In the genomic region with DNA sequence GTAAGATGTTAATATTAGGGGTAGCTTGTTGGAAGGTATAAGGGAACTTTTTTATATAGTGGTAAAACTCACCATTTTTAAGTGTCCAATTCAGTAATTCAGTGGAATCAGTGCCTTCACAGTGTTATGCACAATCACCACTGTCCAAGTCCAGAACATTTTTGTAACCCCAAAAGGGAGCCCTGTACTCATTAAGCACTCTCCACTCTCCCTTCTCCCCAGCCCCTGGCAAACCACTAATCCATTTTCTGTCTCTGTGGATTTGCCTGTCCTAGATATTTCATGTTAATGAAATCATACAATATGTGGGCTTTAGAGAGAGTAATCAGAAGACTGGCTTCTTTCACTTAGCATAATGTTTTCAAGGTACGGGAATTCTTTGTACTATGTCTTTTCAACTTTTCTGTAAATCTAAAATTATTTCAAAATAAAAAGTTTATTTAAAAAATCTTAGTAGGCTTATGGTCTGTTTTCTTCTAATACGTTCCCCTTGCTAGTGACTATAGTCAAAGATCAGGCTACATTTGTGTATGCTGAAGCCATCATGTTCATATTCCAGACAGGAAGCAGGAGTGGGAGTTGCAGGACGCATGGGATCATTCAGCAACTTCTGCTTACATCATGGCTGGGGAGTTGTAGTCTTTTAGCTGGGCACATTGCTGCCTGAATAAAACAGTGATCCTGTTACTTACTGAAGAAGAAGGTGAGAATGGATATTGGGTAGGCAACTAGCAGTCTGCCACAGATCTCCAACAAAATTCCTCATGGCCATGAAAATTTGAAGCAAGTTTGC, we compare ENCODE assay signal across 17 cellular contexts. TPM values are rescaled to one million over a fixed set of nuclear protein-coding genes. Genes with fewer than 3 reads are reported as not detected.
DNase-seq lines count a peak whose midpoint lies in the region; ATAC-seq, FAIRE-seq and TF ChIP-seq lines count a peak whose summit lies in the region.
"Had no signal": no experiment of that assay in that cellular context is flagged by ENCODE, and none has a peak within 500 bp of the region (broad histone marks: within the 10 kb centered on the region; RNA-seq: fewer than 3 reads in every experiment).

No MANE protein-coding gene starts in this region.

- no peak overlapping the region for H2BK5ac ChIP-seq in H1 (ENCODE audit: low read depth, low read length)
- H2BK5ac ChIP-seq in mesendoderm (ENCODE audit: low read length): no peak overlapping the region

- no peak overlapping the region for H3K4ac ChIP-seq in H1 (replicated peaks; ENCODE audit: insufficient read length, low read depth, low read length)
- H3K4ac ChIP-seq in mesendoderm (ENCODE audit: low read depth, low read length): no peak overlapping the region

- no peak overlapping the region for H3K18ac ChIP-seq in H1 (ENCODE audit: extremely low read depth, low read length)
- H3K18ac ChIP-seq in mesendoderm (ENCODE audit: low read length): no peak overlapping the region

- H3K9me3 ChIP-seq in heart right ventricle (no peaks in the 10 kb centered on the region), left ventricle myocardium inferior (replicated peaks) (no peaks in the 10 kb centered on the region), H1 (ENCODE audit: insufficient read depth in 2 of 2, low read depth in 1 of 2, low read length in 1 of 2) (no peaks in the 10 kb centered on the region)
- H3K9me3 ChIP-seq: SJSA1 had no signal

- WGBS in heart right ventricle, 2 donors: 59 to 63% methylated on average over 3 of the region's 3 CpGs
- 89% methylated on average over 3 of the region's 3 CpGs; no CpG with 5 or more reads in 1 of the 2 experiments for WGBS in H1 (ENCODE audit: extremely low coverage in 1 of 2, insufficient coverage in 1 of 2, insufficient read length in 1 of 2, insufficient replicate concordance in 2 of 2, low coverage in 1 of 2, low lambda C conversion rate in 2 of 2, missing lambda C conversion rate in 1 of 2), 2 experiments
- no CpG with 5 or more reads among the region's 3 CpGs for WGBS in mesendoderm (ENCODE audit: extremely low coverage, insufficient coverage, low lambda C conversion rate)

- no peak overlapping the region for H4K91ac ChIP-seq in H1 (replicated peaks; ENCODE audit: insufficient read length, low read length)

- H3K79me1 ChIP-seq in H1 (ENCODE audit: low read depth, low read length) (no peaks in the 10 kb centered on the region), mesendoderm (ENCODE audit: low read length) (no peaks in the 10 kb centered on the region)

- H2BK15ac ChIP-seq in H1 (ENCODE audit: low read length) (no peak overlapping the region), mesendoderm (replicated peaks; ENCODE audit: low read depth) (no peak overlapping the region)

- no peaks in the 10 kb centered on the region for H3K36me3 Mint-ChIP-seq in osteocyte (ENCODE audit: unreplicated experiment)

- no peak overlapping the region for H3K23ac ChIP-seq in H1 (ENCODE audit: insufficient read length)
- no peak overlapping the region for H3K23ac ChIP-seq in mesendoderm (ENCODE audit: low read length)

- H3K36me3 ChIP-seq in heart right ventricle (no peaks in the 10 kb centered on the region), left ventricle myocardium inferior (no peaks in the 10 kb centered on the region), H1 (ENCODE audit: control insufficient read depth in 2 of 4, insufficient read depth in 4 of 4, low read length in 3 of 4) (no peaks in the 10 kb centered on the region), mesendoderm (ENCODE audit: control insufficient read depth, insufficient read depth, low read length) (no peaks in the 10 kb centered on the region)
- H3K36me3 ChIP-seq: SJSA1 had no signal

- no peak for TF ChIP-seq EP300 in H1 (IDR thresholded peaks at IDR 0.05; ENCODE audit: borderline replicate concordance in 1 of 2, low read depth in 2 of 2, low read length in 2 of 2)

- H3K79me2 ChIP-seq in H1 (ENCODE audit: control insufficient read depth in 1 of 2, insufficient read depth in 2 of 2, low read length in 2 of 2) (no peaks in the 10 kb centered on the region), mesendoderm (ENCODE audit: control insufficient read depth, insufficient read depth, low read length) (no peaks in the 10 kb centered on the region)

- H3K4me3 Mint-ChIP-seq in osteocyte (ENCODE audit: unreplicated experiment): no peak overlapping the region

- no peak overlapping the region for H3K14ac ChIP-seq in H1 (ENCODE audit: insufficient read length)

- H3K9me3 Mint-ChIP-seq in osteocyte (ENCODE audit: unreplicated experiment): no peaks in the 10 kb centered on the region

- H3K4me1 Mint-ChIP-seq in osteocyte (ENCODE audit: unreplicated experiment): peaks cover 8% of the 10 kb centered on the region

- H2AK5ac ChIP-seq in H1 (ENCODE audit: low read depth, low read length) (no peak overlapping the region), mesendoderm (ENCODE audit: low read length) (peak overlapping the region; percentile 50)

- POLR2A ChIA-PET in H1 (lab: Charles Lee; ENCODE audit: partially characterized antibody): no interaction called here

- H2BK120ac ChIP-seq in H1 (replicated peaks; ENCODE audit: low read depth, low read length) (no peak overlapping the region), mesendoderm (ENCODE audit: low read depth, low read length) (no peak overlapping the region)

- TF ChIP-seq RAD21 in H1 (IDR thresholded peaks at IDR 0.05 in 1 of 2, conservative IDR thresholded peaks at IDR 0.05 in 1 of 2; ENCODE audit: low read depth in 2 of 2, low read length in 2 of 2): no peak

- H3K56ac ChIP-seq in H1 (replicated peaks; ENCODE audit: insufficient read length, low read depth, low read length): no peak overlapping the region
- H3K56ac ChIP-seq in mesendoderm (ENCODE audit: low read length): no peak overlapping the region

- 0 out of 2 replicates have a peak overlapping the region, but pooled peaks have one; percentile 23 for H2AFZ ChIP-seq in H1 (ENCODE audit: low read length)

- H3K4me3 ChIP-seq in heart right ventricle: no peak overlapping the region
- no peak overlapping the region for H3K4me3 ChIP-seq in left ventricle myocardium inferior
- H3K4me3 ChIP-seq in H1 (ENCODE audit: extremely low read depth in 1 of 4, insufficient read depth in 2 of 4, low read depth in 3 of 4, low read length in 4 of 4): no peak overlapping the region
- H3K4me3 ChIP-seq in mesendoderm (ENCODE audit: low read length): no peak overlapping the region
- H3K4me3 ChIP-seq: SJSA1 had no signal

- H3K4me1 ChIP-seq in heart right ventricle: peaks cover 0 to 7% (median 0%) of the 10 kb centered on the region in 9 donors
- H3K4me1 ChIP-seq in left ventricle myocardium inferior: no peaks in the 10 kb centered on the region
- H3K4me1 ChIP-seq in H1 (replicated peaks in 1 of 4; ENCODE audit: control insufficient read depth in 3 of 4, insufficient read depth in 4 of 4, low read length in 3 of 4): no peaks in the 10 kb centered on the region
- no peaks in the 10 kb centered on the region for H3K4me1 ChIP-seq in mesendoderm (ENCODE audit: control insufficient read depth, low read depth, low read length)
- H3K4me1 ChIP-seq: SJSA1 had no signal

- H2BK20ac ChIP-seq in H1 (ENCODE audit: low read length): no peak overlapping the region

- FAIRE-seq in H1 (lab: Jason Lieb, UNC): no peak
- FAIRE-seq: GM19239, H54 had no signal

- H4K20me1 ChIP-seq in H1 (replicated peaks in 1 of 2; ENCODE audit: control insufficient read depth in 1 of 2, insufficient read depth in 2 of 2, low read length in 2 of 2): no peaks in the 10 kb centered on the region

- H3K9ac ChIP-seq in H1 (replicated peaks in 1 of 4; ENCODE audit: extremely low read depth in 1 of 4, low read depth in 3 of 4, low read length in 3 of 4): no peak overlapping the region
- H3K9ac ChIP-seq in mesendoderm (ENCODE audit: low read length): no peak overlapping the region

- H2BK12ac ChIP-seq in H1 (ENCODE audit: low read depth, low read length): no peak overlapping the region

- no peaks in the 10 kb centered on the region for H3K27me3 Mint-ChIP-seq in osteocyte (ENCODE audit: unreplicated experiment)

- no peak overlapping the region for H3K27ac Mint-ChIP-seq in osteocyte (ENCODE audit: unreplicated experiment)

- no peak for TF ChIP-seq POLR2A in H1 (IDR thresholded peaks at IDR 0.05; ENCODE audit: control extremely low read depth in 1 of 2, low read depth in 2 of 2, low read length in 2 of 2)

- H4K8ac ChIP-seq in H1 (ENCODE audit: extremely low read depth, insufficient read depth, low read length) (no peak overlapping the region), mesendoderm (ENCODE audit: low read depth, low read length) (no peak overlapping the region)

- DNase-seq in heart right ventricle (no peak), left ventricle myocardium inferior (no peak), H1 (ENCODE audit: low read depth in 1 of 2, low spot score in 2 of 2) (no peak), mesendoderm (no peak), osteocyte (ENCODE audit: extremely low spot score, unreplicated experiment) (no peak)
- no peak for DNase-seq in stimulated activated CD4-positive, alpha-beta T cell treated with anti-CD3 and anti-CD28 coated beads, Interleukin-2, amount 100 ng/mL, for 24 hours
- DNase-seq: IMR-90, Karpas-422, NCI-H1105, NCI-H1694, NCI-H345, RPMI8226 had no signal

- no peaks in the 10 kb centered on the region for H3K27me3 ChIP-seq in heart right ventricle
- H3K27me3 ChIP-seq in left ventricle myocardium inferior (ENCODE audit: low read depth): peaks cover 14% of the 10 kb centered on the region
- no peaks in the 10 kb centered on the region for H3K27me3 ChIP-seq in H1 (replicated peaks in 1 of 4; ENCODE audit: control insufficient read depth in 3 of 4, extremely low read depth in 1 of 4, insufficient read depth in 3 of 4, low read length in 3 of 4)
- no peaks in the 10 kb centered on the region for H3K27me3 ChIP-seq in mesendoderm (ENCODE audit: insufficient read depth, low read length, poor library complexity)
- H3K27me3 ChIP-seq: SJSA1 had no signal

- intact Hi-C loops in heart right ventricle (cut with DNase I): no loop called here
- intact Hi-C loops in left ventricle myocardium inferior (cut with micrococcal nuclease): no loop called here

- no peak for TF ChIP-seq CTCF in heart right ventricle (IDR thresholded peaks at IDR 0.05)
- TF ChIP-seq CTCF in left ventricle myocardium inferior (IDR thresholded peaks at IDR 0.05; ENCODE audit: borderline replicate concordance): no peak
- TF ChIP-seq CTCF in H1 (IDR thresholded peaks at IDR 0.05; ENCODE audit: control extremely low read depth in 1 of 3, insufficient read depth in 1 of 3, low read depth in 1 of 3, low read length in 3 of 3): no peak
- no peak for TF ChIP-seq CTCF in osteocyte (IDR thresholded peaks at IDR 0.05)

- ATAC-seq in heart right ventricle (peak in 6 of 8 donors; percentile 44 to 71 (median 59)), GM19035 (IDR thresholded peaks at IDR 0.05; ENCODE audit: unreplicated experiment) (no peak)

- H4K5ac ChIP-seq in H1 (ENCODE audit: insufficient read length, low read depth, low read length) (no peak overlapping the region), mesendoderm (ENCODE audit: low read length) (no peak overlapping the region)

- no peaks in the 10 kb centered on the region for H3K23me2 ChIP-seq in H1 (ENCODE audit: low read depth, low read length)

- H3K27ac ChIP-seq in heart right ventricle (peak overlapping the region in 4 of 10 donors; percentile 18 to 35 (median 24)), left ventricle myocardium inferior (replicated peaks) (no peak overlapping the region), H1 (ENCODE audit: low read depth, low read length) (no peak overlapping the region), mesendoderm (ENCODE audit: low read depth, low read length) (no peak overlapping the region)
- H3K27ac ChIP-seq: C4-2B, SJSA1 had no signal

- CTCF ChIA-PET in H1 (lab: Charles Lee; ENCODE audit: partially characterized antibody): interaction anchor here (0.9 to 1.0 kb wide), 2 partner anchors 315 to 392 kb away, joined by 3 read pairs; no protein-coding TSS in a partner anchor

- H3K4me2 ChIP-seq in H1 (ENCODE audit: insufficient read depth in 1 of 2, low read depth in 2 of 2, low read length in 2 of 2): no peak overlapping the region
- H3K4me2 ChIP-seq in mesendoderm (ENCODE audit: low read length): no peak overlapping the region

RNA-seq across cellular contexts. Expression of gene TAX1BP1, which starts 35.4 kb away (rescaled TPM):
- total RNA-seq in heart right ventricle (100 to 1,000 TPM; 153 to 190 (median 169) TPM), left ventricle myocardium inferior (184 TPM), osteocyte (95.5 and 97.1 TPM in 2 replicates)
- polyA plus RNA-seq in heart right ventricle (10 to 100 TPM; 54.0 to 95.3 TPM), H1 (2011; rRNA removed) (31.3 and 56.0 TPM in 2 replicates)
- total RNA-seq in H1 (2021; fragmentation: NEBNext Ultra II Directional; extraction: Animal tissue kit (Norgen Biotek cat#: 25700)): 62.7 and 64.0 TPM in 2 replicates
- 38.8 TPM for polyA plus RNA-seq in H1 (2011; cell fraction: cytosol; rRNA removed)
- polyA plus RNA-seq in H1 (2011; cell fraction: nucleus; rRNA removed): 40.7 TPM
- polyA plus RNA-seq in H1 (2012, experiment 1 of 2): 46.3 to 91.3 TPM (median 55.4 TPM) in 4 replicates
- polyA plus RNA-seq in H1 (2012, experiment 2 of 2): 4.3 TPM
- 59.3 TPM for polyA plus RNA-seq in H1 (2013, experiment 1 of 2)
- 59.9 TPM for polyA plus RNA-seq in H1 (2013, experiment 2 of 2)
- 96.8 and 120 TPM in 2 replicates for polyA minus RNA-seq in H1 (2011; rRNA and poly(A)+ RNA removed)
- 20.9 TPM for polyA minus RNA-seq in H1 (2011; cell fraction: cytosol; rRNA and poly(A)+ RNA removed)
- polyA minus RNA-seq in H1 (2011; cell fraction: nucleus; rRNA and poly(A)+ RNA removed): 173 TPM
- polyA plus RNA-seq in mesendoderm (2013, experiment 1 of 2): 84.0 TPM
- polyA plus RNA-seq in mesendoderm (2013, experiment 2 of 2): 83.0 TPM

RNA-seq across cellular contexts. Expression of gene HIBADH, which starts 41.9 kb away (rescaled TPM):
- total RNA-seq in heart right ventricle (10 to 100 TPM; 56.5 to 94.0 (median 80.8) TPM), left ventricle myocardium inferior (90.8 TPM), osteocyte (31.9 and 34.4 TPM in 2 replicates)
- polyA plus RNA-seq in heart right ventricle (10 to 100 TPM; 24.7 to 32.3 TPM), H1 (2011; rRNA removed) (28.8 and 39.5 TPM in 2 replicates)
- 29.9 and 30.1 TPM in 2 replicates for total RNA-seq in H1 (2021; fragmentation: NEBNext Ultra II Directional; extraction: Animal tissue kit (Norgen Biotek cat#: 25700))
- 48.5 TPM for polyA plus RNA-seq in H1 (2011; cell fraction: cytosol; rRNA removed)
- 14.5 TPM for polyA plus RNA-seq in H1 (2011; cell fraction: nucleus; rRNA removed)
- 28.1 to 33.2 TPM (median 30.2 TPM) in 4 replicates for polyA plus RNA-seq in H1 (2012, experiment 1 of 2)
- polyA plus RNA-seq in H1 (2012, experiment 2 of 2): 7.7 TPM
- polyA plus RNA-seq in H1 (2013, experiment 1 of 2): 23.7 TPM
- 25.2 TPM for polyA plus RNA-seq in H1 (2013, experiment 2 of 2)
- polyA minus RNA-seq in H1 (2011; rRNA and poly(A)+ RNA removed): 20.9 and 32.8 TPM in 2 replicates
- 13.5 TPM for polyA minus RNA-seq in H1 (2011; cell fraction: cytosol; rRNA and poly(A)+ RNA removed)
- polyA minus RNA-seq in H1 (2011; cell fraction: nucleus; rRNA and poly(A)+ RNA removed): 24.1 TPM
- 13.4 TPM for polyA plus RNA-seq in mesendoderm (2013, experiment 1 of 2)
- 13.7 TPM for polyA plus RNA-seq in mesendoderm (2013, experiment 2 of 2)
